ENCODE assay signal across 1 cellular context in the genomic region with DNA sequence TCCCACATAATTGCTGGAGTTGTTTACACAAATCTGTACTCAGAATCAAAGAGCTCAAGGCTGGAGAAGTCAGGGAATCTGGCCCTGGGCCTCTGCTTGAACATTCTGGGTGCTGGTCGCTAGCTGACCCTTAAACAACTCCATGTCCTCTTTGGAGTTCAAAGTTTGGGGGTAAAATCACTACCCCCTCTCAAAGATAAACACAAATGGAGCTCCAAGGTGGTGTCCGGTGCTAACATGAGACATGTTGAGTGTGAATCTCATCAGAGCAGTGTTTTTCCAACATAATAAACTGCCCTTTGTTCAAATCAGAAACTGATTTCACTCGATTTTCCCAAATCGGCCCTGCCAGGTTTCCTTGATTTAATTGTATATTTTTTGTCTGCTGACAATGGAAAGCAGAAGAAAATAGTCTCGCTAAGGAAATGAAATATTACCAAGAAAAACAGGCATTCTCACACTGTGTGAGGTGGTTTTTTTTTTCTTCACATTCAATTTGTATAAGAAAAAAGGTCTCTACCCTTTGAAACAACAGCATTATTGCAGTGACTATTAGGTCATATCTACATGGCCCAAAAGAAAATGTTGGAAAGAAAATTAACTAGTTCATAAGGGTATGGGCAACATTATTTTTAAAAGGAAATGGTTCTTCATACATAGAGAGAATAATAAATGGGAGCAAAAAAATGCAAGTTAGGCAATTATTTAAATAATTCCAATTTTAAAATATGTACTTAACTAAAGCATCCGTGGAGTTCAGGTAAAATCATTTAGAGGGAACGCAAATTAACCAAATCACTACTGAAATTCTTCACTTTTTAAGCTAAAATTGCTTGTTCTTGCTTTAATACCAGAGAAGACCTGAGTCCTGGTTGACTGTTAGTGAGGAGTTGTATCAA.
TF ChIP-seq lines count a peak whose summit lies in the region.

No MANE protein-coding gene starts in this region.

TF ChIP-seq in HepG2, 621 proteins besides CTCF, POLR2A, EP300 and RAD21 (continued from another document):
- TF ChIP-seq, protein P1, sequence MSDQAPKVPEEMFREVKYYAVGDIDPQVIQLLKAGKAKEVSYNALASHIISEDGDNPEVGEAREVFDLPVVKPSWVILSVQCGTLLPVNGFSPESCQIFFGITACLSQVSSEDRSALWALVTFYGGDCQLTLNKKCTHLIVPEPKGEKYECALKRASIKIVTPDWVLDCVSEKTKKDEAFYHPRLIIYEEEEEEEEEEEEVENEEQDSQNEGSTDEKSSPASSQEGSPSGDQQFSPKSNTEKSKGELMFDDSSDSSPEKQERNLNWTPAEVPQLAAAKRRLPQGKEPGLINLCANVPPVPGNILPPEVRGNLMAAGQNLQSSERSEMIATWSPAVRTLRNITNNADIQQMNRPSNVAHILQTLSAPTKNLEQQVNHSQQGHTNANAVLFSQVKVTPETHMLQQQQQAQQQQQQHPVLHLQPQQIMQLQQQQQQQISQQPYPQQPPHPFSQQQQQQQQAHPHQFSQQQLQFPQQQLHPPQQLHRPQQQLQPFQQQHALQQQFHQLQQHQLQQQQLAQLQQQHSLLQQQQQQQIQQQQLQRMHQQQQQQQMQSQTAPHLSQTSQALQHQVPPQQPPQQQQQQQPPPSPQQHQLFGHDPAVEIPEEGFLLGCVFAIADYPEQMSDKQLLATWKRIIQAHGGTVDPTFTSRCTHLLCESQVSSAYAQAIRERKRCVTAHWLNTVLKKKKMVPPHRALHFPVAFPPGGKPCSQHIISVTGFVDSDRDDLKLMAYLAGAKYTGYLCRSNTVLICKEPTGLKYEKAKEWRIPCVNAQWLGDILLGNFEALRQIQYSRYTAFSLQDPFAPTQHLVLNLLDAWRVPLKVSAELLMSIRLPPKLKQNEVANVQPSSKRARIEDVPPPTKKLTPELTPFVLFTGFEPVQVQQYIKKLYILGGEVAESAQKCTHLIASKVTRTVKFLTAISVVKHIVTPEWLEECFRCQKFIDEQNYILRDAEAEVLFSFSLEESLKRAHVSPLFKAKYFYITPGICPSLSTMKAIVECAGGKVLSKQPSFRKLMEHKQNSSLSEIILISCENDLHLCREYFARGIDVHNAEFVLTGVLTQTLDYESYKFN (CRISPR knock-in tag; conservative IDR thresholded peaks at IDR 0.05), result peak; percentile 95
- TF ChIP-seq SMAD3 (CRISPR knock-in tag; IDR thresholded peaks at IDR 0.05) (peak; percentile 83; the same call in 1 of the 2 replicates), LCORL (IDR thresholded peaks at IDR 0.05) (0 out of 2 replicates have a peak, but pooled peaks have one; percentile 23), LCORL (CRISPR knock-in tag; IDR thresholded peaks at IDR 0.05) (no peak), HHEX (CRISPR knock-in tag; IDR thresholded peaks at IDR 0.05) (peak; percentile 25; the same call in 1 of the 2 replicates), ADNP (CRISPR knock-in tag; IDR thresholded peaks at IDR 0.05) (no peak), BHLHE40 (IDR thresholded peaks at IDR 0.05; ENCODE audit: low read length) (no peak), SALL1 (CRISPR knock-in tag; IDR thresholded peaks at IDR 0.05) (peak; percentile 94), SIX4 (CRISPR knock-in tag; IDR thresholded peaks at IDR 0.05) (peak; percentile 81), FOXA3 (CRISPR knock-in tag; IDR thresholded peaks at IDR 0.05) (peak; percentile 90), SALL2 (CRISPR knock-in tag; IDR thresholded peaks at IDR 0.05) (no peak), MIER3 (CRISPR knock-in tag; IDR thresholded peaks at IDR 0.05; ENCODE audit: borderline replicate concordance) (peak; percentile 26; the same call in 1 of the 2 replicates)
- TF ChIP-seq, protein P2, sequence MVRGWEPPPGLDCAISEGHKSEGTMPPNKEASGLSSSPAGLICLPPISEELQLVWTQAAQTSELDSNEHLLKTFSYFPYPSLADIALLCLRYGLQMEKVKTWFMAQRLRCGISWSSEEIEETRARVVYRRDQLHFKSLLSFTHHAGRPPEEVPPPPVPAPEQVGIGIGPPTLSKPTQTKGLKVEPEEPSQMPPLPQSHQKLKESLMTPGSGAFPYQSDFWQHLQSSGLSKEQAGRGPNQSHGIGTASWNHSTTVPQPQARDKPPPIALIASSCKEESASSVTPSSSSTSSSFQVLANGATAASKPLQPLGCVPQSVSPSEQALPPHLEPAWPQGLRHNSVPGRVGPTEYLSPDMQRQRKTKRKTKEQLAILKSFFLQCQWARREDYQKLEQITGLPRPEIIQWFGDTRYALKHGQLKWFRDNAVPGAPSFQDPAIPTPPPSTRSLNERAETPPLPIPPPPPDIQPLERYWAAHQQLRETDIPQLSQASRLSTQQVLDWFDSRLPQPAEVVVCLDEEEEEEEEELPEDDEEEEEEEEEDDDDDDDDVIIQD (CRISPR knock-in tag; IDR thresholded peaks at IDR 0.05; ENCODE audit: low read depth), result peak; percentile 41; the same call in 1 of the 2 replicates
